In the genomic region with DNA sequence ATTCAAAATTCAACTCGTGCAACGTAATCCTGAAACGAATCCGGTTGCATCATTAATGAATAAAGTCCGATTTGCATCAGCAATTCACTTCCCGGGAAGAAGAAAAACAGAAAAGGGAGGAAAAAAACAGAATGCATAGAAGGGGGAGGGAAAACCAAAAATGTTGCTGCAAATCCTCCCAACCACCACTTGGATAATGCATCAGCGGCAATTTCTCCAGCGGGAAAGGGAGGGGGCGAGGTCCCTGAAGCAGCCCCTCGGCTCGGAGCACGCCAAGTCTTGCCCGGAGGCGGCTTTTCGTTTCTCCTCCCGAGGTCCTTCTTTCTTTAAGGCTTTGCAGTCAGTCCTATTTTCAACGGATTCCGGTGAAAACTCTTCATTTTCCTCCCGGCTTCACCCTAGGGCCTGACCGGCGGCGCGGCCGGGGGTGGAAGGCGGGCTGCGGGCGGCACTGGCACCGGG, we compare ENCODE assay signal across 8 cellular contexts. TPM values are rescaled to one million over a fixed set of nuclear protein-coding genes. Genes with fewer than 3 reads are reported as not detected.
DNase-seq lines count a peak whose midpoint lies in the region; ATAC-seq lines count a peak whose summit lies in the region.

No MANE protein-coding gene starts in this region.

- H3K4me1 ChIP-seq in naive thymus-derived CD4-positive, alpha-beta T cell (ENCODE audit: control insufficient read depth in 2 of 2, insufficient read depth in 2 of 2, low read length in 2 of 2), result peaks cover 0 to 4% of the 10 kb centered on the region in 2 donors

- H3K27ac ChIP-seq in naive thymus-derived CD4-positive, alpha-beta T cell (ENCODE audit: low read depth, low read length), result no peak overlapping the region

- peaks cover 3 to 5% of the 10 kb centered on the region in 2 donors for H3K27me3 ChIP-seq in naive thymus-derived CD4-positive, alpha-beta T cell (ENCODE audit: control insufficient read depth in 2 of 2, insufficient read depth in 2 of 2, low read length in 2 of 2)

- intact Hi-C loops in activated CD4-positive, alpha-beta T cell treated with anti-CD3 and anti-CD28 coated beads, Interleukin-2, amount 10 ng/mL, durations not matched to agents 24 days and 14 days (cut with micrococcal nuclease), result no loop called here
- intact Hi-C loops in naive thymus-derived CD4-positive, alpha-beta T cell (cut with micrococcal nuclease), result loop anchor here in 1 of 2 donors (5.0 kb wide), 1 partner anchor 425 kb away; no protein-coding TSS in a partner anchor

- H3K27me3 Mint-ChIP-seq in activated CD4-positive, alpha-beta T cell treated with anti-CD3 and anti-CD28 coated beads, Interleukin-2, amount 10 ng/mL, durations not matched to agents 24 days and 14 days, result peaks cover 66% of the 10 kb centered on the region
- peaks cover 62 to 81% (median 74%) of the 10 kb centered on the region in 5 donors for H3K27me3 Mint-ChIP-seq in naive thymus-derived CD4-positive, alpha-beta T cell

- no peaks in the 10 kb centered on the region for H3K9me3 ChIP-seq in naive thymus-derived CD4-positive, alpha-beta T cell (ENCODE audit: control insufficient read depth in 2 of 3, low read length in 3 of 3)

- H3K36me3 ChIP-seq in naive thymus-derived CD4-positive, alpha-beta T cell (ENCODE audit: control insufficient read depth in 2 of 3, insufficient read depth in 3 of 3, low read length in 3 of 3), result no peaks in the 10 kb centered on the region

- H3K4me3 ChIP-seq in naive thymus-derived CD4-positive, alpha-beta T cell (ENCODE audit: low read length), result peak overlapping the region; percentile 36

- H3K4me1 Mint-ChIP-seq in activated CD4-positive, alpha-beta T cell treated with anti-CD3 and anti-CD28 coated beads, Interleukin-2, amount 10 ng/mL, durations not matched to agents 24 days and 14 days, result peaks cover 9% of the 10 kb centered on the region
- H3K4me1 Mint-ChIP-seq in naive thymus-derived CD4-positive, alpha-beta T cell, result peaks cover 5 to 12% (median 8%) of the 10 kb centered on the region in 7 donors

- no peak for DNase-seq in activated CD4-positive, alpha-beta T cell treated with anti-CD3 and anti-CD28 coated beads, Interleukin-2, amount 10 ng/mL, durations not matched to agents 24 days and 14 days
- no peak for DNase-seq in activated CD4-positive, alpha-beta T cell treated with anti-CD3 and anti-CD28 coated beads for 4 hours
- peak; percentile 72 for DNase-seq in NCI-H146 (lab: John Stamatoyannopoulos, UW)
- DNase-seq in activated T-cell treated with anti-CD3 and anti-CD28 coated beads, Interleukin-2, amount 50 U/mL, for 1 hour, result peak; percentile 20
- peak; percentile 60 for DNase-seq in fibroblast of peridontal ligament (ENCODE audit: extremely low read depth)
- peak in 4 of 9 donors; percentile 1 to 21 (median 6) for DNase-seq in naive thymus-derived CD4-positive, alpha-beta T cell
- DNase-seq in GF-D8 (lab: John Stamatoyannopoulos, UW), result no peak

- peak; percentile 6 for ATAC-seq in naive thymus-derived CD4-positive, alpha-beta T cell
- ATAC-seq in HG02973 (IDR thresholded peaks at IDR 0.05; ENCODE audit: unreplicated experiment), result no peak

- H3K36me3 Mint-ChIP-seq in activated CD4-positive, alpha-beta T cell treated with anti-CD3 and anti-CD28 coated beads, Interleukin-2, amount 10 ng/mL, durations not matched to agents 24 days and 14 days (ENCODE audit: low read depth), result peaks cover 2% of the 10 kb centered on the region
- no peaks in the 10 kb centered on the region for H3K36me3 Mint-ChIP-seq in naive thymus-derived CD4-positive, alpha-beta T cell

- H3K4me3 Mint-ChIP-seq in activated CD4-positive, alpha-beta T cell treated with anti-CD3 and anti-CD28 coated beads, Interleukin-2, amount 10 ng/mL, durations not matched to agents 24 days and 14 days, result peak overlapping the region; percentile 84
- H3K4me3 Mint-ChIP-seq in naive thymus-derived CD4-positive, alpha-beta T cell, result peak overlapping the region; percentile 69 to 85 (median 82)

- POLR2A ChIA-PET in naive thymus-derived CD4-positive, alpha-beta T cell (lab: Charles Lee), result no interaction called here

- H3K9me3 Mint-ChIP-seq in activated CD4-positive, alpha-beta T cell treated with anti-CD3 and anti-CD28 coated beads, Interleukin-2, amount 10 ng/mL, durations not matched to agents 24 days and 14 days, result no peaks in the 10 kb centered on the region
- peaks cover 0 to 11% (median 0%) of the 10 kb centered on the region in 11 donors for H3K9me3 Mint-ChIP-seq in naive thymus-derived CD4-positive, alpha-beta T cell

- CTCF ChIA-PET in naive thymus-derived CD4-positive, alpha-beta T cell (lab: Charles Lee), result no interaction called here

- no peak overlapping the region for H3K27ac Mint-ChIP-seq in activated CD4-positive, alpha-beta T cell treated with anti-CD3 and anti-CD28 coated beads, Interleukin-2, amount 10 ng/mL, durations not matched to agents 24 days and 14 days
- H3K27ac Mint-ChIP-seq in naive thymus-derived CD4-positive, alpha-beta T cell, result peak overlapping the region in 1 of 9 donors; percentile 25

RNA-seq across cellular contexts. Expression of gene CDC42BPA, which starts 0.7 kb away (rescaled TPM):
- total RNA-seq in activated CD4-positive, alpha-beta T cell treated with anti-CD3 and anti-CD28 coated beads, Interleukin-2, amount 10 ng/mL, durations not matched to agents 24 days and 14 days, result 1.2 TPM in 2 replicates
- total RNA-seq in naive thymus-derived CD4-positive, alpha-beta T cell, result 1 to 10 TPM in 4 of 5 experiments, under 1 TPM in 1; 0.78 to 2.0 (median 1.4) TPM
- polyA plus RNA-seq in naive thymus-derived CD4-positive, alpha-beta T cell, result under 1 TPM in 1 of 2 donors, not detected in 1; 0.05 TPM

Comparison
In these comparisons a context has a peak if more than half of its experiments do, and no peak if none do; other contexts are left out.
1. DNase-seq: peak in NCI-H146 (single experiment), activated T-cell treated with anti-CD3 and anti-CD28 coated beads, Interleukin-2, amount 50 U/mL, for 1 hour (single experiment) and fibroblast of peridontal ligament (single experiment); none in activated CD4-positive, alpha-beta T cell treated with anti-CD3 and anti-CD28 coated beads, Interleukin-2, amount 10 ng/mL, durations not matched to agents 24 days and 14 days (single experiment), activated CD4-positive, alpha-beta T cell treated with anti-CD3 and anti-CD28 coated beads for 4 hours (0 of 2) and GF-D8 (single experiment).